Comparison of ENCODE assay signal across 1 cellular context in genomic region chr20:56554869-56555268, GRCh38.
TF ChIP-seq lines count a peak whose summit lies in the region.

No MANE protein-coding gene starts in this region.

TF ChIP-seq in IMR-90, 13 proteins besides CTCF, POLR2A, EP300 and RAD21:
- TF ChIP-seq FOS (IDR thresholded peaks at IDR 0.05; ENCODE audit: low read depth, low read length) (peak; percentile 98), RFX5 (IDR thresholded peaks at IDR 0.05; ENCODE audit: low read depth, low read length) (no peak), NFE2L2 (IDR thresholded peaks at IDR 0.05; ENCODE audit: low read depth, low read length) (no peak), CEBPB (IDR thresholded peaks at IDR 0.05; ENCODE audit: low read depth, low read length) (no peak; the same call in 1 of the 2 replicates), MXI1 (IDR thresholded peaks at IDR 0.05; ENCODE audit: borderline replicate concordance, low read depth, low read length) (no peak), BHLHE40 (IDR thresholded peaks at IDR 0.05; ENCODE audit: low read depth, low read length) (peak; percentile 66; the same call in 1 of the 2 replicates), SMC3 (IDR thresholded peaks at IDR 0.05; ENCODE audit: low read depth, low read length) (no peak), USF2 (IDR thresholded peaks at IDR 0.05; ENCODE audit: low read depth, low read length) (no peak), CHD1 (IDR thresholded peaks at IDR 0.05; ENCODE audit: low read depth, low read length) (no peak), RCOR1 (IDR thresholded peaks at IDR 0.05; ENCODE audit: insufficient replicate concordance, low read length) (no peak), MAFK (IDR thresholded peaks at IDR 0.05; ENCODE audit: low read depth, low read length) (peak; percentile 26), MAZ (IDR thresholded peaks at IDR 0.05; ENCODE audit: borderline replicate concordance, low read depth, low read length) (no peak)
- TF ChIP-seq, protein P1, sequence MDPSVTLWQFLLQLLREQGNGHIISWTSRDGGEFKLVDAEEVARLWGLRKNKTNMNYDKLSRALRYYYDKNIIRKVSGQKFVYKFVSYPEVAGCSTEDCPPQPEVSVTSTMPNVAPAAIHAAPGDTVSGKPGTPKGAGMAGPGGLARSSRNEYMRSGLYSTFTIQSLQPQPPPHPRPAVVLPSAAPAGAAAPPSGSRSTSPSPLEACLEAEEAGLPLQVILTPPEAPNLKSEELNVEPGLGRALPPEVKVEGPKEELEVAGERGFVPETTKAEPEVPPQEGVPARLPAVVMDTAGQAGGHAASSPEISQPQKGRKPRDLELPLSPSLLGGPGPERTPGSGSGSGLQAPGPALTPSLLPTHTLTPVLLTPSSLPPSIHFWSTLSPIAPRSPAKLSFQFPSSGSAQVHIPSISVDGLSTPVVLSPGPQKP (IDR thresholded peaks at IDR 0.05; ENCODE audit: borderline replicate concordance, low read depth, low read length) = no peak
TF ChIP-seq in IMR-90: peak in this region for 3.
